Comparison of ENCODE assay signal across 11 cellular contexts in the genomic region with DNA sequence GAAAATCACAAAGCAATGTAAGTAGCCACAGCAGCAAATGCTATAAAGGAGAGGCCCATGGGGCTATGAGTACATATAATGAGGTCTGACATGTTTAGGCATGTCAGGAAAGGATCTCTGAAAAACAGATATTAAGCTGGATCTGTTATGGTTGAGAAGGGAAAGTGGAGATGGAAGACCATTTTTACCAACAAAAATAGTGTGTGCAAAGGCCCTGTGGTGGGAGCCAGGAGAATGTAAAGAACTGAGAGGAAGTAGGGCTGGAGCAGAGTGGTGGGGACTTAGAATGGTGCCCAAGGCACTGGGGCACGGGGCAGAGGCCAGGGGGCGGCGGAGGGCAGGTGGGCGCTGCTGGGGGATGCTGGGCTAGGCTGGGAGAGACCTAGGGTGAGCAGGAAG. TPM values are rescaled to one million over a fixed set of nuclear protein-coding genes. Genes with fewer than 3 reads are reported as not detected.
DNase-seq lines count a peak whose midpoint lies in the region; ATAC-seq, FAIRE-seq and TF ChIP-seq lines count a peak whose summit lies in the region.
"Had no signal": no experiment of that assay in that cellular context is flagged by ENCODE, and none has a peak within 500 bp of the region (broad histone marks: within the 10 kb centered on the region; RNA-seq: fewer than 3 reads in every experiment).

No MANE protein-coding gene starts in this region.

- POLR2A ChIA-PET in PC-3 (lab: Charles Lee; ENCODE audit: unreplicated experiment), result interaction anchor here (0.6 kb wide), 1 partner anchor 168 kb away, joined by 4 read pairs; no protein-coding TSS in a partner anchor

- H3K4me2 ChIP-seq in DND-41 (ENCODE audit: insufficient read depth, low read length) (no peak overlapping the region), PC-3 (ENCODE audit: low read length) (peak overlapping the region; percentile 58)

- no peaks in the 10 kb centered on the region for H4K20me1 ChIP-seq in DND-41 (ENCODE audit: insufficient read depth, low read length)
- H4K20me1 ChIP-seq in PC-3 (ENCODE audit: low read length), result no peaks in the 10 kb centered on the region

- H3K9me3 ChIP-seq in DND-41 (ENCODE audit: insufficient read depth, low read length, severe bottlenecking) (no peaks in the 10 kb centered on the region), PC-3 (ENCODE audit: low read length) (no peaks in the 10 kb centered on the region), pancreas (no peaks in the 10 kb centered on the region)
- H3K9me3 ChIP-seq: neutrophil had no signal

- H3K27me3 ChIP-seq in DND-41 (ENCODE audit: insufficient read depth, low read length, poor library complexity), result peaks cover 4% of the 10 kb centered on the region
- H3K27me3 ChIP-seq in PC-3 (ENCODE audit: low read length), result no peaks in the 10 kb centered on the region
- H3K27me3 ChIP-seq in pancreas, result no peaks in the 10 kb centered on the region
- H3K27me3 ChIP-seq: neutrophil had no signal

- ATAC-seq in DND-41 (ENCODE audit: insufficient read depth, low read depth), result 0 out of 3 replicates have a peak, but pooled peaks have one; percentile 13
- no peak for ATAC-seq in PC-3
- ATAC-seq in pancreas, result no peak

- H3K36me3 ChIP-seq in DND-41 (ENCODE audit: insufficient read depth, low read length), result no peaks in the 10 kb centered on the region
- H3K36me3 ChIP-seq in PC-3 (ENCODE audit: low read depth, low read length), result no peaks in the 10 kb centered on the region
- H3K36me3 ChIP-seq in pancreas, result no peaks in the 10 kb centered on the region
- H3K36me3 ChIP-seq: neutrophil had no signal

- intact Hi-C loops in PC-3 (cut with micrococcal nuclease) (loop anchor here (5.0 kb wide), 1 partner anchor 335 kb away; no protein-coding TSS in a partner anchor), pancreas (cut with DNase I) (no loop called here)

- TF ChIP-seq CTCF in DND-41 (IDR thresholded peaks at IDR 0.05; ENCODE audit: borderline replicate concordance, extremely low read depth, low read length, poor library complexity, severe bottlenecking), result no peak
- TF ChIP-seq CTCF in PC-3 (conservative IDR thresholded peaks at IDR 0.05; ENCODE audit: low read depth, low read length), result no peak
- no peak for TF ChIP-seq CTCF in chondrocyte (IDR thresholded peaks at IDR 0.05)
- no peak for TF ChIP-seq CTCF in pancreas (IDR thresholded peaks at IDR 0.05)

- no peaks in the 10 kb centered on the region for H3K27me3 Mint-ChIP-seq in chondrocyte (ENCODE audit: low read depth)

- no TSS peak for BruUV-seq in PC-3 (replicated peaks; lab: Mats Ljungman, UMichigan)

- H2AFZ ChIP-seq in DND-41 (ENCODE audit: low read depth, low read length) (no peak overlapping the region), PC-3 (ENCODE audit: low read length) (no peak overlapping the region)

- no peaks in the 10 kb centered on the region for H3K9me3 Mint-ChIP-seq in chondrocyte (ENCODE audit: low read depth)

- no peaks in the 10 kb centered on the region for H3F3A ChIP-seq in PC-3 (ENCODE audit: low read length, unreplicated experiment)

- H3K4me1 ChIP-seq in DND-41 (ENCODE audit: insufficient read depth, low read length) (peaks cover 9% of the 10 kb centered on the region), PC-3 (ENCODE audit: insufficient read depth, low read length) (peaks cover 46% of the 10 kb centered on the region), pancreas (peaks cover 0 to 21% (median 4%) of the 10 kb centered on the region in 3 donors)

- H3K36me3 Mint-ChIP-seq in chondrocyte (ENCODE audit: low read depth), result no peaks in the 10 kb centered on the region

- DNase-seq in DND-41, result peak; percentile 15
- no peak for DNase-seq in PC-3
- DNase-seq in chondrocyte (ENCODE audit: low spot score), result no peak
- DNase-seq in pancreas, result no peak
- no peak for DNase-seq in GDM1 (lab: John Stamatoyannopoulos, UW)
- no peak for DNase-seq in substantia nigra (lab: John Stamatoyannopoulos, UW)
- no peak for DNase-seq in NCI-H1930 (lab: John Stamatoyannopoulos, UW)
- DNase-seq: KBM-7, NCI-H2081 treated with DMSO at 0.1 percent for 48 hours had no signal

- H3K4me3 Mint-ChIP-seq in chondrocyte (ENCODE audit: unreplicated experiment), result no peak overlapping the region

- H3K27ac ChIP-seq in DND-41 (ENCODE audit: low read length), result no peak overlapping the region
- H3K27ac ChIP-seq in PC-3 (ENCODE audit: low read length), result peak overlapping the region; percentile 68
- peak overlapping the region; percentile 4 to 34 (median 19) for H3K27ac ChIP-seq in pancreas
- no peak overlapping the region for H3K27ac ChIP-seq in substantia nigra (ENCODE audit: low read depth, low read length, poor library complexity, severe bottlenecking)
- H3K27ac ChIP-seq: neutrophil had no signal

- peaks cover 18% of the 10 kb centered on the region for H3K4me1 Mint-ChIP-seq in chondrocyte (ENCODE audit: low read depth)

- H3K27ac Mint-ChIP-seq in chondrocyte (ENCODE audit: unreplicated experiment), result peak overlapping the region; percentile 53

- no peaks in the 10 kb centered on the region for H3K9me2 ChIP-seq in PC-3 (replicated peaks; ENCODE audit: low read length)

- H3K4me3 ChIP-seq in DND-41 (ENCODE audit: low read depth in 1 of 2, low read length in 2 of 2) (no peak overlapping the region), PC-3 (ENCODE audit: low read length) (no peak overlapping the region), pancreas (no peak overlapping the region)

- no peaks in the 10 kb centered on the region for H3K79me2 ChIP-seq in DND-41 (ENCODE audit: insufficient read depth, low read length)
- no peaks in the 10 kb centered on the region for H3K79me2 ChIP-seq in PC-3 (ENCODE audit: low read length)

- CTCF ChIA-PET in PC-3 (lab: Charles Lee), result no interaction called here

- 95 to 99% methylated on average over 4 of the region's 4 CpGs for WGBS in pancreas, 2 donors

- no peak overlapping the region for H3K9ac ChIP-seq in DND-41 (ENCODE audit: low read depth, low read length)
- no peak overlapping the region for H3K9ac ChIP-seq in PC-3 (ENCODE audit: low read length)

- FAIRE-seq in pancreas (lab: Jason Lieb, UNC), result no peak
- FAIRE-seq: frontal cortex had no signal

RNA-seq across cellular contexts. Expression of a gene that starts 5.1 kb away (rescaled TPM):
- 44.0 and 56.3 TPM in 2 replicates for total RNA-seq in PC-3 (2014; rRNA removed)
- total RNA-seq in chondrocyte, result 49.3 to 49.5 TPM (median 49.3 TPM) in 3 replicates
- 10 to 100 TPM; 18.0 to 39.7 (median 29.2) TPM for total RNA-seq in pancreas
- polyA plus RNA-seq in pancreas, result 10 to 100 TPM in 1 of 2 donors, 1 to 10 TPM in 1; 9.0 to 20.7 TPM

Comparison
In these comparisons a context has a peak if more than half of its experiments do, and no peak if none do; other contexts are left out.
1. H3K27ac ChIP-seq: peak in PC-3 (single experiment) and pancreas (4 of 4); none in DND-41 (single experiment) and substantia nigra (single experiment).